23 cellular contexts compared by ENCODE assay signal in the genomic region with DNA sequence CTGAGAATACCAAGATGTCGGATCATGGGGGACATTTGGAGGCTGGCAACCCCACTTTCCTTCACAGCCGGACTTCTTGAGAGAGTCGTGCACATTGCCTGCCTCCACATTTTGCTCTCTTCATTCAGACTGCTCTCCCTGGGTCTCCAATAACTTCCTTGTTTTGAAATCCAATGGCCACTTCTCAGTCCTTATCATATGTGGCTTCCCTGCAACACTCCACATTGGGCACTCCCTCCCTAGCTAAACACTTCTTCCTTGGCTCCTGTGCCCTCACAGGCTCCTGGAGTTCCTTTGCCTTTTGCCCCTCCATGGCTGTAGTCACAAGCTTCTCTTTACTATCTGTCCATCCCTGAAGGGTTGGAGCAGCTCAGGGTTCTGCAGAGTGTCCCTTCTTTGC. TPM values are rescaled to one million over a fixed set of nuclear protein-coding genes. Genes with fewer than 3 reads are reported as not detected.
"Had no signal": no experiment of that assay in that cellular context is flagged by ENCODE, and none has a peak within 500 bp of the region (broad histone marks: within the 10 kb centered on the region; RNA-seq: fewer than 3 reads in every experiment).

No MANE protein-coding gene starts in this region.

- H3K27ac ChIP-seq: HL-60, KMS-11, RWPE1 had no signal

- H3K9me3 Mint-ChIP-seq: IgD-negative memory B cell had no signal

- DNase-seq: Kasumi-1, MM.1S, NCI-H1092 treated with DMSO at 0.1 percent for 48 hours, NCI-H1436, NCI-H187, NCI-H2029, NCI-H2081 treated with DMSO at 0.1 percent for 48 hours, NCI-H2171, NCI-H226, NCI-H446, NCI-H510A, NCI-H524 treated with DMSO at 0.1 percent for 48 hours, NCI-H69, NCI-H774, SHP77, SK-N-SH had no signal

- H3K9me3 ChIP-seq: SK-N-SH had no signal

- H3K9ac ChIP-seq: KMS-11, SK-N-SH had no signal

- H3K27ac Mint-ChIP-seq: IgD-negative memory B cell had no signal

- H3K4me3 ChIP-seq: K562 had no signal

- ATAC-seq: K562 had no signal

- H3K4me3 Mint-ChIP-seq: IgD-negative memory B cell had no signal

RNA-seq across cellular contexts. Expression of gene SYNDIG1L, which starts 37.0 kb away (rescaled TPM):
- total RNA-seq: K562, M059J, SK-MEL-5 had no signal
- polyA plus RNA-seq: IgD-negative memory B cell, K562, SK-N-SH had no signal
